ENCODE assay signal across 21 cellular contexts in the genomic region with DNA sequence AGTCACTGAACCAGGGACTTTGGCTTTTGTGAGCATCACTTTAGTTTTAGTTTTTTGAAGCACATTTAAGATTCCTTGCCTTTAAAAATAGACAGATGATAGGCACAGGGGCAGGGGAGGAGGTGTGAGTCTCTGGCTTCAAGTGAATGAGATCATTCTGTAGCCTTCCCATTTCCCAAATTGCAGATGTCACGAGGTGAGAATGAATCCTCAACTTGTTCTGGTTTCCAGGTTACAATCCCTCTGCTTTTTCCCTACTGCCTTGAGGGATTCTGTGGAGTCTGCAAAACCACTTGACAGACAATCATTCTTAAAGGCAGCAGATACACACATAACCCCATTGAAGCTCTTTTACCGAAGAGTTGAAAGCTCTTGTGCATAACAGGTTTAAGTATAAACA.
DNase-seq lines count a peak whose midpoint lies in the region; ATAC-seq, FAIRE-seq and TF ChIP-seq lines count a peak whose summit lies in the region.
"Had no signal": no experiment of that assay in that cellular context is flagged by ENCODE, and none has a peak within 500 bp of the region (broad histone marks: within the 10 kb centered on the region; RNA-seq: fewer than 3 reads in every experiment).

No MANE protein-coding gene starts in this region.

- no peak overlapping the region for H2BK5ac ChIP-seq in mesendoderm (ENCODE audit: low read length)

- TF ChIP-seq CTCF in bronchial epithelial cell (IDR thresholded peaks at IDR 0.05; ENCODE audit: insufficient read depth, low read length, severe bottlenecking) (no peak), progenitor cell of endocrine pancreas (IDR thresholded peaks at IDR 0.05; ENCODE audit: unreplicated experiment) (no peak)

- no peaks in the 10 kb centered on the region for H3K36me3 ChIP-seq in bronchial epithelial cell (ENCODE audit: control insufficient read depth, insufficient read depth, low read length)
- H3K36me3 ChIP-seq in mesendoderm (ENCODE audit: control insufficient read depth, insufficient read depth, low read length): no peaks in the 10 kb centered on the region

- no peaks in the 10 kb centered on the region for H3K4me1 Mint-ChIP-seq in progenitor cell of endocrine pancreas (ENCODE audit: low read depth)

- H3K4me2 ChIP-seq in mesendoderm (ENCODE audit: low read length): no peak overlapping the region
- H3K4me2 ChIP-seq: A549 had no signal

- ATAC-seq in HG03159 (IDR thresholded peaks at IDR 0.05; ENCODE audit: unreplicated experiment): no peak
- ATAC-seq: A549, HCT116 had no signal

- no peak overlapping the region for H2BK120ac ChIP-seq in mesendoderm (ENCODE audit: low read depth, low read length)

- H3K4me1 ChIP-seq in mesendoderm (ENCODE audit: control insufficient read depth, low read depth, low read length): no peaks in the 10 kb centered on the region
- H3K4me1 ChIP-seq: A549 had no signal

- peaks cover 44% of the 10 kb centered on the region for H3K27me3 Mint-ChIP-seq in progenitor cell of endocrine pancreas

- no peak overlapping the region for H3K23ac ChIP-seq in mesendoderm (ENCODE audit: low read length)

- no peak overlapping the region for H2AK5ac ChIP-seq in mesendoderm (ENCODE audit: low read length)

- no peak overlapping the region for H2BK15ac ChIP-seq in mesendoderm (replicated peaks; ENCODE audit: low read depth)

- WGBS in mesendoderm (ENCODE audit: extremely low coverage, insufficient coverage, low lambda C conversion rate): no CpG with 5 or more reads among the region's 2 CpGs

- H3K9ac ChIP-seq in mesendoderm (ENCODE audit: low read length): no peak overlapping the region

- no peak overlapping the region for H4K5ac ChIP-seq in mesendoderm (ENCODE audit: low read length)

- H3K4me3 ChIP-seq in bronchial epithelial cell (ENCODE audit: low read depth, low read length): no peak overlapping the region
- H3K4me3 ChIP-seq in mesendoderm (ENCODE audit: low read length): no peak overlapping the region
- H3K4me3 ChIP-seq: A549 had no signal

- H3K79me1 ChIP-seq in mesendoderm (ENCODE audit: low read length): no peaks in the 10 kb centered on the region

- no peaks in the 10 kb centered on the region for H3K9me3 Mint-ChIP-seq in progenitor cell of endocrine pancreas (ENCODE audit: low read depth)
- H3K9me3 Mint-ChIP-seq: CD4-positive, alpha-beta T cell had no signal

- no peak overlapping the region for H3K56ac ChIP-seq in mesendoderm (ENCODE audit: low read length)

- no peak overlapping the region for H3K4me3 Mint-ChIP-seq in progenitor cell of endocrine pancreas (ENCODE audit: low read depth)
- H3K4me3 Mint-ChIP-seq: CD4-positive, alpha-beta T cell had no signal

- H3K36me3 Mint-ChIP-seq in progenitor cell of endocrine pancreas (ENCODE audit: insufficient read depth): no peaks in the 10 kb centered on the region

- no peak overlapping the region for H3K4ac ChIP-seq in mesendoderm (ENCODE audit: low read depth, low read length)

- no peak overlapping the region for H3K27ac Mint-ChIP-seq in progenitor cell of endocrine pancreas
- H3K27ac Mint-ChIP-seq: CD4-positive, alpha-beta T cell had no signal

- no peak overlapping the region for H3K27ac ChIP-seq in mesendoderm (ENCODE audit: low read depth, low read length)
- H3K27ac ChIP-seq: 22Rv1, A549, C4-2B, HL-60 had no signal

- DNase-seq in NCI-H1417 (lab: John Stamatoyannopoulos, UW): peak in 2 of 3 experiments; percentile 1 to 44
- no peak for DNase-seq in NCI-H1417 treated with DMSO at 0.1 percent for 48 hours (lab: John Stamatoyannopoulos, UW)
- DNase-seq in NCI-H524 (lab: John Stamatoyannopoulos, UW): peak; percentile 44 to 81
- DNase-seq in bronchial epithelial cell (ENCODE audit: low read depth): peak; percentile 10
- peak; percentile 22 for DNase-seq in mesendoderm
- no peak for DNase-seq in T1000 (lab: John Stamatoyannopoulos, UW)
- DNase-seq in progenitor cell of endocrine pancreas (ENCODE audit: low spot score, unreplicated experiment): no peak
- DNase-seq: AML-193; CD4-positive, alpha-beta T cell; DMS153; DMS79; GDM1; GOT3; H7 had no signal

- no peaks in the 10 kb centered on the region for H3K79me2 ChIP-seq in mesendoderm (ENCODE audit: control insufficient read depth, insufficient read depth, low read length)

- H4K8ac ChIP-seq in mesendoderm (ENCODE audit: low read depth, low read length): no peak overlapping the region

- H3K18ac ChIP-seq in mesendoderm (ENCODE audit: low read length): no peak overlapping the region

- no peaks in the 10 kb centered on the region for H3K27me3 ChIP-seq in bronchial epithelial cell (ENCODE audit: control insufficient read depth, insufficient read depth, low read length)
- no peaks in the 10 kb centered on the region for H3K27me3 ChIP-seq in mesendoderm (ENCODE audit: insufficient read depth, low read length, poor library complexity)

- no peak for FAIRE-seq in bronchial epithelial cell (lab: Jason Lieb, UNC)
- FAIRE-seq: A549, GM12892 had no signal

Comparison
In these comparisons a context has a peak if more than half of its experiments do, and no peak if none do; other contexts are left out.
1. DNase-seq: peak in NCI-H1417 (2 of 3), NCI-H524 (2 of 2), bronchial epithelial cell (single experiment) and mesendoderm (single experiment); none in NCI-H1417 treated with DMSO at 0.1 percent for 48 hours (single experiment), T1000 (single experiment) and progenitor cell of endocrine pancreas (single experiment).